17 cellular contexts compared by ENCODE assay signal in the genomic region with DNA sequence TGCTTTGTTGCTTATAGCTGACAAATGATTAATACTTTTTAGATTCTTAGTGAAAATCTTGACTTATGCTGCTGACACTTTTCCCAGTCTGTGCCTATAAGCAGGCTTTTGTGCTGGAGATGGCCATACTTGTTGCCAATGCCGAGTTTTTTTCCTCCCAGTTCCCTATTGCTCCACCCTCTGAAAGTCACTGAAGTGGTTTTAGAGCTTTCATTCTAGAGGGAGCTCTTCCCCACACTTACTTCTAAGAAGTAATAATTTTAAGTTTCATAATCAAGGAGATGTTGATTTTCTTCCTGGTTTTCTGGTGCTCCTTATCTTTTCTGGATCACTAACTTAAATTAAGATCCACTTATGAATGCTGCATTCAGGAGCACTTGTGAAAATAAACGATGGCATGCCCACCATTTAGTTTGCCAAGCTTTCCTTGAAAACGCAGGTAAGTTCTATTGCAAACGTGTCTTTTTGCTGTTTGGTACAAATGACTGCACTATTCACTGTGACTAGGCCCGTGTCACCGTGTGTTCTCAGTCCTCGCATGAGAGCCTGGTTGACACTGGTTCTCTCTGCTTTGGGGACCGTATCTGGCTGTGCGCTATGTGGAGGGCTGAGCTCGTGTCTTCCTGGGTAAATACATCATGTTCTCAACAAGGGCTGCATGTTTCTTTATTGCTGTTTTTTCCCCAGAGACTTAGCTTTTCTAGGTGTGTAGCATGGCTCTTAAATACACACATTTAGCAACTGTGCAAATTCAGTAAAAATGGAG. TPM values are rescaled to one million over a fixed set of nuclear protein-coding genes. Genes with fewer than 3 reads are reported as not detected.
DNase-seq lines count a peak whose midpoint lies in the region; ATAC-seq, FAIRE-seq and TF ChIP-seq lines count a peak whose summit lies in the region.
"Had no signal": no experiment of that assay in that cellular context is flagged by ENCODE, and none has a peak within 500 bp of the region (broad histone marks: within the 10 kb centered on the region; RNA-seq: fewer than 3 reads in every experiment).

No MANE protein-coding gene starts in this region.

- H3K27ac ChIP-seq in A549 (no peak overlapping the region), PC-3 (ENCODE audit: low read length) (no peak overlapping the region), adrenal gland (no peak overlapping the region), coronary artery (no peak overlapping the region), dorsolateral prefrontal cortex (peak overlapping the region in 2 of 59 donors; percentile 9 to 38)

- H3K36me3 ChIP-seq in PC-3 (ENCODE audit: low read depth, low read length) (no peaks in the 10 kb centered on the region; the same call in 1 of the 2 replicates), adrenal gland (replicated peaks in 1 of 2) (peaks cover 0 to 6% of the 10 kb centered on the region in 2 donors)

- no peak for TF ChIP-seq EP300 in A549 (IDR thresholded peaks at IDR 0.05)

- no peak overlapping the region for H3K9ac ChIP-seq in PC-3 (ENCODE audit: low read length)

- TF ChIP-seq CTCF in A549 (IDR thresholded peaks at IDR 0.05), result 0 out of 3 replicates have a peak, but pooled peaks have one; percentile 12
- peak; percentile 44 for TF ChIP-seq CTCF in PC-3 (conservative IDR thresholded peaks at IDR 0.05; ENCODE audit: low read depth, low read length)
- no peak for TF ChIP-seq CTCF in adrenal gland (IDR thresholded peaks at IDR 0.05)
- no peak for TF ChIP-seq CTCF in coronary artery (IDR thresholded peaks at IDR 0.05)
- peak in 1 of 56 donors; percentile 11 for TF ChIP-seq CTCF in dorsolateral prefrontal cortex (IDR thresholded peaks at IDR 0.05 in 54 of 56, conservative IDR thresholded peaks at IDR 0.05 in 2 of 56; ENCODE audit: low read depth in 1 of 56, partially characterized antibody in 56 of 56)

- BruUV-seq in PC-3 (replicated peaks; lab: Mats Ljungman, UMichigan), result no TSS peak

- H3K79me2 ChIP-seq in PC-3 (ENCODE audit: low read length), result no peaks in the 10 kb centered on the region

- H3F3A ChIP-seq in PC-3 (ENCODE audit: low read length, unreplicated experiment), result no peaks in the 10 kb centered on the region

- intact Hi-C loops in PC-3 (cut with micrococcal nuclease) (no loop called here), adrenal gland (cut with DNase I) (no loop called here), dorsolateral prefrontal cortex (cut with DNase I) (no loop called here)

- H3K4me3 ChIP-seq in A549 (no peak overlapping the region), PC-3 (ENCODE audit: low read length) (no peak overlapping the region), adrenal gland (no peak overlapping the region), coronary artery (no peak overlapping the region), dorsolateral prefrontal cortex (no peak overlapping the region)

- TF ChIP-seq RAD21 in A549 (conservative IDR thresholded peaks at IDR 0.05 in 1 of 2, IDR thresholded peaks at IDR 0.05 in 1 of 2), result no peak

- FAIRE-seq in A549 (lab: Jason Lieb, UNC), result no peak

- H3K4me2 ChIP-seq in A549 (no peak overlapping the region), PC-3 (ENCODE audit: low read length) (no peak overlapping the region)

- no peaks in the 10 kb centered on the region for H4K20me1 ChIP-seq in PC-3 (ENCODE audit: low read length)

- no peaks in the 10 kb centered on the region for H3K4me1 ChIP-seq in A549
- H3K4me1 ChIP-seq in PC-3 (ENCODE audit: insufficient read depth, low read length), result peaks cover 24% of the 10 kb centered on the region
- no peaks in the 10 kb centered on the region for H3K4me1 ChIP-seq in adrenal gland (replicated peaks in 1 of 2)

- ATAC-seq in A549, result peak in 1 of 2 experiments; percentile 43; a peak in 1 of 6 replicates
- ATAC-seq in PC-3, result no peak
- ATAC-seq: stimulated activated naive CD8-positive, alpha-beta T cell treated with anti-CD3 and anti-CD28 coated beads, Interleukin-15, Interleukin-2, amounts not matched to agents 100 U/mL and 50 U/mL, for 24 hours had no signal

- DNase-seq in A549 (ENCODE audit: low read depth in 1 of 2, low spot score in 1 of 2), result peak in 1 of 2 experiments; percentile 20
- DNase-seq in GM03348 (ENCODE audit: low spot score), result peak; percentile 31
- peak; percentile 13 for DNase-seq in PC-3
- DNase-seq in fibroblast of the conjunctiva (ENCODE audit: low read depth), result peak; percentile 2
- DNase-seq in adrenal gland, result no peak
- no peak for DNase-seq in coronary artery (ENCODE audit: low spot score)
- DNase-seq in activated CD4-positive, alpha-beta T cell treated with anti-CD3 and anti-CD28 coated beads, Interleukin-2, amount 50 U/mL, for 48 hours, result no peak
- no peak for DNase-seq in dorsolateral prefrontal cortex
- DNase-seq: activated naive CD4-positive, alpha-beta T cell; glutamatergic neuron; H9; islet precursor cell; NCI-H2171; occipital lobe; small intestine; stimulated activated naive CD8-positive, alpha-beta T cell treated with anti-CD3 and anti-CD28 coated beads, Interleukin-15, Interleukin-2, amounts not matched to agents 100 U/mL and 50 U/mL, for 24 hours had no signal

- POLR2A ChIA-PET in A549 (lab: Yijun Ruan, JAX), result no interaction called here
- POLR2A ChIA-PET in PC-3 (lab: Charles Lee; ENCODE audit: unreplicated experiment), result no interaction called here

- H3K9me3 ChIP-seq in A549, result no peaks in the 10 kb centered on the region
- H3K9me3 ChIP-seq in PC-3 (ENCODE audit: low read length), result no peaks in the 10 kb centered on the region
- H3K9me3 ChIP-seq in adrenal gland (replicated peaks in 1 of 3), result no peaks in the 10 kb centered on the region

- 90% methylated on average over 10 of the region's 10 CpGs for WGBS in A549 (ENCODE audit: missing lambda C conversion rate)
- WGBS in adrenal gland, 4 donors, result 84 to 93% (median 91%) methylated on average over 10 of the region's 10 CpGs

- H2AFZ ChIP-seq in PC-3 (ENCODE audit: low read length), result no peak overlapping the region

- H3K27me3 ChIP-seq in PC-3 (ENCODE audit: low read length) (no peaks in the 10 kb centered on the region), adrenal gland (no peaks in the 10 kb centered on the region), dorsolateral prefrontal cortex (no peaks in the 10 kb centered on the region)

- CTCF ChIA-PET in A549 (lab: Yijun Ruan, JAX), result interaction anchor here (0.7 to 1.9 kb wide), 9 partner anchors 10 to 139 kb away, joined by 3 to 8 read pairs (median 3); no protein-coding TSS in a partner anchor
- CTCF ChIA-PET in PC-3 (lab: Charles Lee), result interaction anchor here (1.1 kb wide), 1 partner anchor 103 kb away, joined by 3 read pairs; no protein-coding TSS in a partner anchor

- no peaks in the 10 kb centered on the region for H3K9me2 ChIP-seq in PC-3 (replicated peaks; ENCODE audit: low read length)

- TF ChIP-seq POLR2A in A549 (IDR thresholded peaks at IDR 0.05; ENCODE audit: low read length) (no peak), adrenal gland (IDR thresholded peaks at IDR 0.05) (no peak)

TF ChIP-seq in A549, 52 proteins besides CTCF, POLR2A, EP300 and RAD21:
- TF ChIP-seq HOXB5 (CRISPR knock-in tag; IDR thresholded peaks at IDR 0.05), result no peak
- no peak for TF ChIP-seq SMC3 (IDR thresholded peaks at IDR 0.05)
- TF ChIP-seq POLR2AphosphoS2 (conservative IDR thresholded peaks at IDR 0.05; ENCODE audit: low read length), result no peak
- TF ChIP-seq, protein P1, sequence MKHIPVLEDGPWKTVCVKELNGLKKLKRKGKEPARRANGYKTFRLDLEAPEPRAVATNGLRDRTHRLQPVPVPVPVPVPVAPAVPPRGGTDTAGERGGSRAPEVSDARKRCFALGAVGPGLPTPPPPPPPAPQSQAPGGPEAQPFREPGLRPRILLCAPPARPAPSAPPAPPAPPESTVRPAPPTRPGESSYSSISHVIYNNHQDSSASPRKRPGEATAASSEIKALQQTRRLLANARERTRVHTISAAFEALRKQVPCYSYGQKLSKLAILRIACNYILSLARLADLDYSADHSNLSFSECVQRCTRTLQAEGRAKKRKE (CRISPR knock-in tag; IDR thresholded peaks at IDR 0.05; ENCODE audit: low read depth), result no peak
- TF ChIP-seq GATA3 (IDR thresholded peaks at IDR 0.05; ENCODE audit: borderline replicate concordance), result no peak
- TF ChIP-seq, protein P2, sequence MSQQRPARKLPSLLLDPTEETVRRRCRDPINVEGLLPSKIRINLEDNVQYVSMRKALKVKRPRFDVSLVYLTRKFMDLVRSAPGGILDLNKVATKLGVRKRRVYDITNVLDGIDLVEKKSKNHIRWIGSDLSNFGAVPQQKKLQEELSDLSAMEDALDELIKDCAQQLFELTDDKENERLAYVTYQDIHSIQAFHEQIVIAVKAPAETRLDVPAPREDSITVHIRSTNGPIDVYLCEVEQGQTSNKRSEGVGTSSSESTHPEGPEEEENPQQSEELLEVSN (IDR thresholded peaks at IDR 0.05; ENCODE audit: borderline replicate concordance, low read depth), result no peak
- TF ChIP-seq RNF2 (IDR thresholded peaks at IDR 0.05; ENCODE audit: borderline replicate concordance, low read depth), result no peak
- no peak for TF ChIP-seq ZNF302 (CRISPR knock-in tag; IDR thresholded peaks at IDR 0.05)
- TF ChIP-seq NR3C1 (IDR thresholded peaks at IDR 0.05), result no peak
- TF ChIP-seq NFE2L2 (conservative IDR thresholded peaks at IDR 0.05; ENCODE audit: low read length), result no peak
- TF ChIP-seq ZSCAN20 (CRISPR knock-in tag; IDR thresholded peaks at IDR 0.05), result no peak
- no peak for TF ChIP-seq HOXA7 (CRISPR knock-in tag; IDR thresholded peaks at IDR 0.05)
- no peak for TF ChIP-seq MAFK (IDR thresholded peaks at IDR 0.05; ENCODE audit: partially characterized antibody)
- TF ChIP-seq EHF (CRISPR knock-in tag; IDR thresholded peaks at IDR 0.05), result no peak
- TF ChIP-seq CBX8 (IDR thresholded peaks at IDR 0.05), result no peak
- no peak for TF ChIP-seq BHLHE40 (IDR thresholded peaks at IDR 0.05; ENCODE audit: low read depth, low read length)
- TF ChIP-seq RFX5 (IDR thresholded peaks at IDR 0.05), result no peak

RNA-seq across cellular contexts. Expression of gene GFRA4, which starts 50.2 kb away (rescaled TPM):
- polyA plus RNA-seq in A549 (2011; rRNA removed), result not detected in 2 replicates
- polyA plus RNA-seq in A549 (2012; cell fraction: cytosol; rRNA removed), result not detected in 2 replicates
- not detected in 2 replicates for polyA plus RNA-seq in A549 (2012; cell fraction: nucleus; rRNA removed)
- not detected in 3 replicates for polyA plus RNA-seq in A549 (2017; fragmentation: RNase III; extraction: RNeasy Plus Mini Kit Qiagen cat#74134 plus additional on column Dnase treatment)
- not detected in 2 replicates for polyA minus RNA-seq in A549 (2011; rRNA and poly(A)+ RNA removed)
- total RNA-seq in PC-3 (2014; rRNA removed), result not detected in 2 replicates
- total RNA-seq in adrenal gland, result not detected
- not detected for polyA plus RNA-seq in adrenal gland
- under 1 TPM in 20 of 120 experiments, not detected in 100; 0.33 to 0.91 (median 0.53) TPM for total RNA-seq in dorsolateral prefrontal cortex
- total RNA-seq: H9, mononuclear cell, occipital lobe had no signal
- polyA plus RNA-seq: small intestine had no signal

Comparison
In these comparisons a context has a peak if more than half of its experiments do, and no peak if none do; other contexts are left out.
1. DNase-seq: peak in GM03348 (single experiment), PC-3 (single experiment) and fibroblast of the conjunctiva (single experiment); none in adrenal gland (0 of 7), coronary artery (single experiment), activated CD4-positive, alpha-beta T cell treated with anti-CD3 and anti-CD28 coated beads, Interleukin-2, amount 50 U/mL, for 48 hours (0 of 2) and dorsolateral prefrontal cortex (0 of 10).
2. CTCF ChIP-seq: peak in A549 (single experiment) and PC-3 (single experiment); none in adrenal gland (0 of 6) and coronary artery (single experiment).